ENCODE assay signal across 9 cellular contexts in genomic region chr19:44757057-44757734, GRCh38. TPM values are rescaled to one million over a fixed set of nuclear protein-coding genes. Genes with fewer than 3 reads are reported as not detected.
DNase-seq lines count a peak whose midpoint lies in the region; ATAC-seq and TF ChIP-seq lines count a peak whose summit lies in the region.
"Had no signal": no experiment of that assay in that cellular context is flagged by ENCODE, and none has a peak within 500 bp of the region (broad histone marks: within the 10 kb centered on the region; RNA-seq: fewer than 3 reads in every experiment).

No MANE protein-coding gene starts in this region.

- no peak overlapping the region for H2AFZ ChIP-seq in hepatocyte
- peak overlapping the region; percentile 10 for H2AFZ ChIP-seq in trophoblast cell (ENCODE audit: insufficient read depth, low read length, poor library complexity)

- no peak overlapping the region for H3K9ac ChIP-seq in trophoblast cell (ENCODE audit: low read length)

- H3K79me2 ChIP-seq in hepatocyte (peaks cover 13% of the 10 kb centered on the region), trophoblast cell (ENCODE audit: control insufficient read depth, insufficient read depth, low read length, poor library complexity) (no peaks in the 10 kb centered on the region)

- H3K9me3 ChIP-seq in hepatocyte (ENCODE audit: low read depth), result no peaks in the 10 kb centered on the region
- peaks cover 7% of the 10 kb centered on the region for H3K9me3 ChIP-seq in trophoblast cell (ENCODE audit: insufficient read depth, low read depth, low read length)

- ATAC-seq in HG02970 (IDR thresholded peaks at IDR 0.05; ENCODE audit: low FRiP score, unreplicated experiment), result no peak
- ATAC-seq in GM19397 (IDR thresholded peaks at IDR 0.05; ENCODE audit: unreplicated experiment), result no peak

- no peak overlapping the region for H3K18ac ChIP-seq in trophoblast cell (ENCODE audit: low read length)

- no peak overlapping the region for H3K14ac ChIP-seq in trophoblast cell (ENCODE audit: low read length)

- H3K4me2 ChIP-seq in hepatocyte, result peak overlapping the region; percentile 75
- H3K4me2 ChIP-seq in trophoblast cell (ENCODE audit: low read length), result peak overlapping the region; percentile 59

- no peak overlapping the region for H2BK120ac ChIP-seq in trophoblast cell (ENCODE audit: insufficient read depth, low read length, poor library complexity)

- no peak overlapping the region for H3K4ac ChIP-seq in trophoblast cell (ENCODE audit: low read depth, low read length)

- H2BK5ac ChIP-seq in trophoblast cell (ENCODE audit: low read depth, low read length, poor library complexity), result no peak overlapping the region

- H3K4me1 ChIP-seq in hepatocyte (ENCODE audit: insufficient read depth), result peaks cover 41% of the 10 kb centered on the region
- peaks cover 27 to 29% of the 10 kb centered on the region in 2 experiments for H3K4me1 ChIP-seq in trophoblast cell (ENCODE audit: control insufficient read depth in 1 of 2, insufficient read depth in 2 of 2, low read length in 2 of 2)

- H3K4me3 ChIP-seq in BJ (ENCODE audit: low read depth, low read length), result peak overlapping the region; percentile 44
- no peak overlapping the region for H3K4me3 ChIP-seq in hepatocyte
- no peak overlapping the region for H3K4me3 ChIP-seq in trophoblast cell (ENCODE audit: low read depth, low read length)

- no peak overlapping the region for H4K91ac ChIP-seq in trophoblast cell (ENCODE audit: low read depth, low read length)

- H3K9me2 ChIP-seq in hepatocyte (replicated peaks; ENCODE audit: insufficient read depth), result no peaks in the 10 kb centered on the region

- CTCF ChIA-PET in BJ (lab: Yijun Ruan, JAX), result interaction anchor here (0.8 to 3.7 kb wide), 5 partner anchors 12 to 187 kb away, joined by 3 to 36 read pairs (median 9); no protein-coding TSS in a partner anchor

- H4K20me1 ChIP-seq in hepatocyte (ENCODE audit: insufficient read depth, poor library complexity, severe bottlenecking), result no peaks in the 10 kb centered on the region

- TF ChIP-seq CTCF in BJ (IDR thresholded peaks at IDR 0.05; ENCODE audit: insufficient read depth, low read depth, low read length) (no peak), hepatocyte (IDR thresholded peaks at IDR 0.05; ENCODE audit: poor library complexity) (no peak)

- peaks cover 6% of the 10 kb centered on the region for H3K79me1 ChIP-seq in trophoblast cell (ENCODE audit: low read length)

- H2BK12ac ChIP-seq in trophoblast cell (ENCODE audit: low read length), result no peak overlapping the region

- no peaks in the 10 kb centered on the region for H3K27me3 ChIP-seq in BJ (ENCODE audit: control insufficient read depth, insufficient read depth, low read length)
- no peaks in the 10 kb centered on the region for H3K27me3 ChIP-seq in hepatocyte
- peaks cover 26% of the 10 kb centered on the region for H3K27me3 ChIP-seq in trophoblast cell (ENCODE audit: insufficient read depth, low read length)

- DNase-seq in BJ (ENCODE audit: low read depth) (no peak), astrocyte of the hippocampus (ENCODE audit: low read depth, low spot score) (peak; percentile 74), hepatocyte (ENCODE audit: low spot score) (no peak), trophoblast cell (peak; percentile 77 to 84), NCI-H1694 treated with DMSO at 0.1 percent for 48 hours (lab: John Stamatoyannopoulos, UW) (no peak), SW480 (ENCODE audit: low spot score) (no peak)

- H3K23ac ChIP-seq in trophoblast cell (ENCODE audit: low read length), result no peak overlapping the region

- POLR2A ChIA-PET in BJ (lab: Charles Lee), result interaction anchor here (0.7 kb wide), 1 partner anchor 75 kb away, joined by 5 read pairs; no protein-coding TSS in a partner anchor

- peak overlapping the region; percentile 35 for H4K12ac ChIP-seq in trophoblast cell (ENCODE audit: low read depth, low read length)

- no peak overlapping the region for H4K8ac ChIP-seq in trophoblast cell (ENCODE audit: low read depth, low read length)

- H3K36me3 ChIP-seq in BJ (ENCODE audit: control insufficient read depth, insufficient read depth, low read length) (peaks cover 44% of the 10 kb centered on the region), hepatocyte (replicated peaks; ENCODE audit: insufficient read depth, low read depth) (no peaks in the 10 kb centered on the region), trophoblast cell (ENCODE audit: control insufficient read depth in 1 of 2, insufficient read depth in 2 of 2, low read length in 2 of 2) (no peaks in the 10 kb centered on the region)

- 40% methylated on average over 44 of the region's 53 CpGs for WGBS in hepatocyte (ENCODE audit: low lambda C conversion rate, missing lambda C conversion rate)
- WGBS in trophoblast cell (ENCODE audit: extremely low coverage, insufficient coverage, insufficient read length), result no CpG with 5 or more reads among the region's 53 CpGs

- H2AK5ac ChIP-seq in trophoblast cell (ENCODE audit: low read length), result no peak overlapping the region

- H3K27ac ChIP-seq in hepatocyte (no peak overlapping the region), trophoblast cell (ENCODE audit: low read depth, low read length) (no peak overlapping the region)

RNA-seq across cellular contexts. Expression of gene BCL3, which starts 8.7 kb away (rescaled TPM):
- polyA plus RNA-seq in BJ (2011; rRNA removed) (5.0 and 9.1 TPM in 2 replicates), hepatocyte (45.7 and 51.4 TPM in 2 replicates)
- polyA minus RNA-seq in BJ (2011; rRNA and poly(A)+ RNA removed), result 6.2 and 7.1 TPM in 2 replicates
- total RNA-seq in hepatocyte, result 4.3 and 6.3 TPM in 2 replicates
- polyA plus RNA-seq in trophoblast cell (2013), result 1.7 and 2.0 TPM in 2 replicates

RNA-seq across cellular contexts. Expression of gene CBLC, which starts 20.5 kb away (rescaled TPM):
- polyA plus RNA-seq in BJ (2011; rRNA removed), result not detected in 2 replicates
- polyA minus RNA-seq in BJ (2011; rRNA and poly(A)+ RNA removed), result not detected in 2 replicates
- 26.2 and 28.3 TPM in 2 replicates for total RNA-seq in hepatocyte
- polyA plus RNA-seq in hepatocyte, result 38.1 and 39.7 TPM in 2 replicates
- polyA plus RNA-seq in trophoblast cell (2013), result 1.4 and 1.7 TPM in 2 replicates

RNA-seq across cellular contexts. Expression of gene BCAM, which starts 51.7 kb away (rescaled TPM):
- polyA plus RNA-seq in BJ (2011; rRNA removed) (4.7 and 8.9 TPM in 2 replicates), hepatocyte (34.7 and 41.8 TPM in 2 replicates)
- 2.1 and 6.3 TPM in 2 replicates for polyA minus RNA-seq in BJ (2011; rRNA and poly(A)+ RNA removed)
- total RNA-seq in hepatocyte, result 53.3 and 77.1 TPM in 2 replicates
- 33.0 and 36.2 TPM in 2 replicates for polyA plus RNA-seq in trophoblast cell (2013)

RNA-seq across cellular contexts. Expression of gene CEACAM16, which starts 58.2 kb away (rescaled TPM):
- not detected in 2 replicates for polyA plus RNA-seq in BJ (2011; rRNA removed)
- polyA minus RNA-seq in BJ (2011; rRNA and poly(A)+ RNA removed), result not detected in 2 replicates
- total RNA-seq in hepatocyte, result 0.73 TPM in 1 of 2 replicates, not detected in the other
- polyA plus RNA-seq in hepatocyte, result not detected in 2 replicates
- not detected in 2 replicates for polyA plus RNA-seq in trophoblast cell (2013)
- total RNA-seq: renal cortical epithelial cell had no signal

Comparison
In these comparisons a context has a peak if more than half of its experiments do, and no peak if none do; other contexts are left out.
1. DNase-seq: peak in astrocyte of the hippocampus (single experiment) and trophoblast cell (2 of 2); none in BJ (single experiment), hepatocyte (single experiment), NCI-H1694 treated with DMSO at 0.1 percent for 48 hours (single experiment) and SW480 (single experiment).
2. RNA of gene CBLC, which starts 20.5 kb away (polyA plus RNA-seq): 38.1 to 39.7 TPM in hepatocyte; not detected in BJ; every median in the first group is over 10 times any median in the second.